ENCODE assay signal across 19 cellular contexts in the genomic region with DNA sequence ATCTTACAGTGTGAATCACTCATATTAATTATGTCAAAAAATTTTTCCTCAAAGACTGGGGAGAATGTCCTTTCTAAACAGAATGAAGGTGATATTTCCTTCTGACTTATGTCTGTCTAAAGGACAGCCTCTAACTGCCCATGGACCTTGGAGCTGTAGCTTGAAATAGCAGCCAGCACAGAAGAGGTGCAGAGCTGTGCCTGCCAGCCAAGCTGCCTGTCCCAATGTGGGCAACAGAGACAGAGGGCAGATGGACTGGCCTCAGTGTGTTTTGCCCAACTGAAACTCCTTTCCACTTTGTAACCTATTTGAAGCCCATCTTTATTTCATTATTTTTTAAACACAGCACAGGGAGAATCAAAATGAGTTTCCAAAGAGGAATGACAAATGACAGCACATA.
DNase-seq lines count a peak whose midpoint lies in the region; ATAC-seq and TF ChIP-seq lines count a peak whose summit lies in the region.
"Had no signal": no experiment of that assay in that cellular context is flagged by ENCODE, and none has a peak within 500 bp of the region (broad histone marks: within the 10 kb centered on the region; RNA-seq: fewer than 3 reads in every experiment).

No MANE protein-coding gene starts in this region.

- no peak overlapping the region for H3K18ac ChIP-seq in neuronal stem cell (ENCODE audit: low read length)

- intact Hi-C loops in Right ventricle myocardium inferior (cut with DNase I) = no loop called here
- intact Hi-C loops in cardiac septum (cut with DNase I) = no loop called here
- intact Hi-C loops in heart right ventricle (cut with DNase I) = no loop called here
- intact Hi-C loops in right cardiac atrium (cut with DNase I) = no loop called here

- no peaks in the 10 kb centered on the region for H3K9me3 ChIP-seq in heart right ventricle
- no peaks in the 10 kb centered on the region for H3K9me3 ChIP-seq in right cardiac atrium (ENCODE audit: control insufficient read depth, low read length)
- no peaks in the 10 kb centered on the region for H3K9me3 ChIP-seq in neuronal stem cell (replicated peaks in 1 of 2; ENCODE audit: control insufficient read depth in 2 of 2, insufficient read depth in 1 of 2, low read depth in 1 of 2, low read length in 2 of 2)
- H3K9me3 ChIP-seq: A549, Caco-2 had no signal

- no peak overlapping the region for H3K9ac ChIP-seq in neuronal stem cell (ENCODE audit: low read depth, low read length, poor library complexity)

- no peak for TF ChIP-seq CTCF in heart right ventricle (IDR thresholded peaks at IDR 0.05)

- no peaks in the 10 kb centered on the region for H3K4me1 ChIP-seq in heart right ventricle
- no peaks in the 10 kb centered on the region for H3K4me1 ChIP-seq in right cardiac atrium (ENCODE audit: control insufficient read depth, insufficient read depth, low read length)
- no peaks in the 10 kb centered on the region for H3K4me1 ChIP-seq in neuronal stem cell (ENCODE audit: control insufficient read depth in 2 of 2, insufficient read depth in 1 of 2, low read depth in 1 of 2, low read length in 2 of 2)
- H3K4me1 ChIP-seq: A549, Caco-2 had no signal

- H4K8ac ChIP-seq in neuronal stem cell (ENCODE audit: low read depth, low read length) = no peak overlapping the region

- H3K36me3 ChIP-seq in heart right ventricle = peaks cover 0 to 10% (median 0%) of the 10 kb centered on the region in 9 donors
- no peaks in the 10 kb centered on the region for H3K36me3 ChIP-seq in neuronal stem cell (replicated peaks in 1 of 2; ENCODE audit: control insufficient read depth in 2 of 2, insufficient read depth in 2 of 2, low read length in 2 of 2)

- no peak overlapping the region for H3K4me2 ChIP-seq in neuronal stem cell (ENCODE audit: insufficient read depth, low read length, poor library complexity, severe bottlenecking)
- H3K4me2 ChIP-seq: A549 had no signal

- no peak overlapping the region for H2BK120ac ChIP-seq in neuronal stem cell (ENCODE audit: low read depth, low read length)

- ATAC-seq in Right ventricle myocardium inferior = peak; percentile 83
- ATAC-seq in heart right ventricle = peak in 5 of 8 donors; percentile 64 to 91 (median 86)
- ATAC-seq in right cardiac atrium = peak; percentile 69 to 73
- ATAC-seq: A549, HCT116 had no signal

- no peak overlapping the region for H3K23ac ChIP-seq in neuronal stem cell (ENCODE audit: low read depth, low read length, poor library complexity)

- no peak overlapping the region for H2AK5ac ChIP-seq in neuronal stem cell (ENCODE audit: low read depth, low read length)

- H2AFZ ChIP-seq in neuronal stem cell (ENCODE audit: low read length) = no peak overlapping the region

- H2BK5ac ChIP-seq in neuronal stem cell (ENCODE audit: low read length) = no peak overlapping the region

- H3K27ac ChIP-seq in heart right ventricle (no peak overlapping the region), right cardiac atrium (ENCODE audit: low read length) (no peak overlapping the region), neuronal stem cell (replicated peaks; ENCODE audit: low read length) (no peak overlapping the region)
- H3K27ac ChIP-seq: 22Rv1, A549, C4-2B had no signal

- no peaks in the 10 kb centered on the region for H3K27me3 ChIP-seq in heart right ventricle
- H3K27me3 ChIP-seq in right cardiac atrium (ENCODE audit: control insufficient read depth, insufficient read depth) = no peaks in the 10 kb centered on the region
- no peaks in the 10 kb centered on the region for H3K27me3 ChIP-seq in neuronal stem cell (ENCODE audit: control insufficient read depth in 3 of 3, insufficient read depth in 3 of 3, low read depth in 1 of 3, low read length in 3 of 3)

- H2BK12ac ChIP-seq in neuronal stem cell (ENCODE audit: low read length) = no peak overlapping the region

- H3K14ac ChIP-seq in neuronal stem cell (ENCODE audit: low read length) = no peak overlapping the region

- H3K79me1 ChIP-seq in neuronal stem cell (ENCODE audit: low read depth, low read length) = no peaks in the 10 kb centered on the region

- no peak for DNase-seq in Right ventricle myocardium inferior (ENCODE audit: missing footprints)
- DNase-seq in cardiac septum (ENCODE audit: low spot score) = no peak
- DNase-seq in heart right ventricle = peak in 1 of 2 donors; percentile 17
- DNase-seq in right cardiac atrium = peak in 1 of 3 donors; percentile 25
- no peak for DNase-seq in NCI-H1048 (lab: John Stamatoyannopoulos, UW)
- DNase-seq in neuronal stem cell (ENCODE audit: low spot score) = no peak
- DNase-seq in NCI-H526 treated with DMSO at 0.1 percent for 48 hours (lab: John Stamatoyannopoulos, UW) = no peak
- DNase-seq: AML-193; Caco-2; CD4-positive, alpha-beta T cell; GDM1; GOT3; H7; HFFc6; IMR-90 had no signal

- H2BK15ac ChIP-seq in neuronal stem cell (ENCODE audit: low read length) = no peak overlapping the region

- H3K4ac ChIP-seq in neuronal stem cell (ENCODE audit: low read length) = no peak overlapping the region

- no peak overlapping the region for H4K91ac ChIP-seq in neuronal stem cell (ENCODE audit: low read depth, low read length, poor library complexity)

- H3K4me3 ChIP-seq in heart right ventricle = no peak overlapping the region
- no peak overlapping the region for H3K4me3 ChIP-seq in right cardiac atrium (ENCODE audit: low read length)
- H3K4me3 ChIP-seq in neuronal stem cell (ENCODE audit: low read length in 2 of 2) = no peak overlapping the region
- H3K4me3 ChIP-seq: A549 had no signal
